In genomic region chr13:48493076-48493765, GRCh38 we compare ENCODE assay signal across 8 cellular contexts. TPM values are rescaled to one million over a fixed set of nuclear protein-coding genes. Genes with fewer than 3 reads are reported as not detected.
DNase-seq lines count a peak whose midpoint lies in the region; ATAC-seq and TF ChIP-seq lines count a peak whose summit lies in the region.

No MANE protein-coding gene starts in this region.

- H3K4me1 ChIP-seq in Peyer's patch (peaks cover 0 to 5% (median 2%) of the 10 kb centered on the region in 4 donors), esophagus squamous epithelium (peaks cover 0 to 59% (median 9%) of the 10 kb centered on the region in 3 donors), gastrocnemius medialis (peaks cover 9 to 17% of the 10 kb centered on the region in 2 donors)

- TF ChIP-seq POLR2A in Peyer's patch (IDR thresholded peaks at IDR 0.05) = no peak
- no peak for TF ChIP-seq POLR2A in esophagus squamous epithelium (IDR thresholded peaks at IDR 0.05)
- no peak for TF ChIP-seq POLR2A in gastrocnemius medialis (IDR thresholded peaks at IDR 0.05)

- intact Hi-C loops in esophagus squamous epithelium (cut with DNase I) = loop anchor here (10.0 kb wide), 1 partner anchor 78 kb away; the partner anchor contains the start of gene LPAR6
- intact Hi-C loops in gastrocnemius medialis (cut with DNase I; ENCODE audit: low total_unique reads) = loop anchor here (5.0 kb wide), 2 partner anchors 81 to 84 kb away; partner anchors contain the start of gene LPAR6

- DNase-seq in GM12865 (ENCODE audit: low read depth) (peak; percentile 46), Peyer's patch (no peak), esophagus squamous epithelium (lab: John Stamatoyannopoulos, UW) (no peak), gastrocnemius medialis (no peak), hepatic stellate cell (ENCODE audit: low spot score) (no peak)

- H3K36me3 ChIP-seq in Peyer's patch (no peaks in the 10 kb centered on the region), esophagus squamous epithelium (peaks cover 0 to 16% (median 0%) of the 10 kb centered on the region in 3 donors), gastrocnemius medialis (no peaks in the 10 kb centered on the region)

- peak overlapping the region; percentile 38 to 72 (median 69) for H3K27ac ChIP-seq in Peyer's patch
- H3K27ac ChIP-seq in esophagus squamous epithelium = peak overlapping the region; percentile 11 to 76 (median 69)
- peak overlapping the region; percentile 57 to 73 (median 67) for H3K27ac ChIP-seq in gastrocnemius medialis

- 55 to 76% methylated on average over 4 of the region's 4 CpGs for WGBS in esophagus squamous epithelium, 2 donors

- H3K9me3 ChIP-seq in Peyer's patch (no peaks in the 10 kb centered on the region), esophagus squamous epithelium (no peaks in the 10 kb centered on the region), gastrocnemius medialis (no peaks in the 10 kb centered on the region)

- H3K4me3 ChIP-seq in GM12865 (ENCODE audit: low read depth, low read length) = peak overlapping the region; percentile 66
- no peak overlapping the region for H3K4me3 ChIP-seq in Peyer's patch
- no peak overlapping the region for H3K4me3 ChIP-seq in esophagus squamous epithelium
- H3K4me3 ChIP-seq in gastrocnemius medialis = peak overlapping the region in 2 of 4 donors; percentile 40 to 47

- ATAC-seq in gastrocnemius medialis (peak in 1 of 2 donors; percentile 10), HG03095 (IDR thresholded peaks at IDR 0.05; ENCODE audit: unreplicated experiment) (no peak), GM18858 (IDR thresholded peaks at IDR 0.05; ENCODE audit: unreplicated experiment) (no peak), HG03045 (IDR thresholded peaks at IDR 0.05; ENCODE audit: unreplicated experiment) (no peak)

- no peak for TF ChIP-seq CTCF in GM12865 (IDR thresholded peaks at IDR 0.05; ENCODE audit: insufficient read depth, low read depth, low read length, missing control alignments)
- TF ChIP-seq CTCF in Peyer's patch (IDR thresholded peaks at IDR 0.05) = no peak
- no peak for TF ChIP-seq CTCF in esophagus squamous epithelium (IDR thresholded peaks at IDR 0.05)
- no peak for TF ChIP-seq CTCF in gastrocnemius medialis (IDR thresholded peaks at IDR 0.05 in 4 of 5, conservative IDR thresholded peaks at IDR 0.05 in 1 of 5)

- no peaks in the 10 kb centered on the region for H3K27me3 ChIP-seq in Peyer's patch
- H3K27me3 ChIP-seq in esophagus squamous epithelium = no peaks in the 10 kb centered on the region
- H3K27me3 ChIP-seq in gastrocnemius medialis = no peaks in the 10 kb centered on the region

- in situ Hi-C loops in gastrocnemius medialis (cut with MboI; ENCODE audit: low sequenced_read_pairs in 4 of 4) = loop anchor here in 1 of 4 donors (10.0 kb wide), 1 partner anchor 82 kb away; no protein-coding TSS in a partner anchor

RNA-seq across cellular contexts. Expression of gene RCBTB2, which starts 39.7 kb away (rescaled TPM):
- 1 to 10 TPM; 3.2 to 6.3 (median 5.2) TPM for total RNA-seq in Peyer's patch
- total RNA-seq in esophagus squamous epithelium = 10 to 100 TPM in 3 of 4 donors, 1 to 10 TPM in 1; 8.1 to 24.7 (median 14.9) TPM
- 1 to 10 TPM; 1.7 to 9.1 (median 7.6) TPM for total RNA-seq in gastrocnemius medialis
